In the genomic region with DNA sequence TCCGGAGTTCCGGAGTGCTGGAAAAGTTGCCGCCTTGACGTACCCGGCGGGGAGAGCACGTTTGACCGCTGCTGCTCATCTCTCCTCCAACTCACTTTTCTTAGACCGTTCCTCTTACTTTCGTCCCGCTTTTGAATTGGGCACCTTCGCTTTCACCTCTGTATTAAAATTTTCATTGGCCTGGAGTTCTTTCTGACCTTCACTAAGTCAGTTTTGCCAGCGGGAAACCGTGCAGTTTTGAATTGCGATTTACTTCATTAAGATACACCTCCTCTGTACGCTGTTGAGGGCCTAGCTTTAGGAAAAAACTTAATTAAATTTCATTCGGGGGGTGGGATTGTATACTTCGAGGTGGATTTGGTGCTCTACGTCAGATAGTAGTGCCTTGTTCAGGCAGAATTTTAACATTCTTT, we compare ENCODE assay signal across 1 cellular context.
TF ChIP-seq lines count a peak whose summit lies in the region.

No MANE protein-coding gene starts in this region.

TF ChIP-seq in endothelial cell of umbilical vein, 7 proteins besides CTCF, POLR2A, EP300 and RAD21 (continued from another document):
- TF ChIP-seq, protein P1, sequence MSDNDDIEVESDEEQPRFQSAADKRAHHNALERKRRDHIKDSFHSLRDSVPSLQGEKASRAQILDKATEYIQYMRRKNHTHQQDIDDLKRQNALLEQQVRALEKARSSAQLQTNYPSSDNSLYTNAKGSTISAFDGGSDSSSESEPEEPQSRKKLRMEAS (IDR thresholded peaks at IDR 0.05; ENCODE audit: insufficient read depth, insufficient read length), result no peak
- TF ChIP-seq POLR2AphosphoS5 (IDR thresholded peaks at IDR 0.05; ENCODE audit: insufficient read depth, low read depth, low read length) (no peak), JUN (IDR thresholded peaks at IDR 0.05; ENCODE audit: borderline replicate concordance, insufficient read depth, insufficient read length, low read depth) (no peak), MYC (IDR thresholded peaks at IDR 0.05; ENCODE audit: low read depth, low read length) (no peak), GATA2 (IDR thresholded peaks at IDR 0.05; ENCODE audit: insufficient read depth, insufficient read length, low read depth, low read length) (no peak), EZH2 (IDR thresholded peaks at IDR 0.05; ENCODE audit: borderline replicate concordance, low read depth, low read length, severe bottlenecking) (no peak)
